In genomic region chr1:59915516-59915915, GRCh38 we compare ENCODE assay signal across 16 cellular contexts. TPM values are rescaled to one million over a fixed set of nuclear protein-coding genes. Genes with fewer than 3 reads are reported as not detected.
DNase-seq lines count a peak whose midpoint lies in the region; ATAC-seq and TF ChIP-seq lines count a peak whose summit lies in the region.
"Had no signal": no experiment of that assay in that cellular context is flagged by ENCODE, and none has a peak within 500 bp of the region (broad histone marks: within the 10 kb centered on the region; RNA-seq: fewer than 3 reads in every experiment).

No MANE protein-coding gene starts in this region.

- BruUV-seq in mammary epithelial cell (replicated peaks; lab: Mats Ljungman, UMichigan), result no TSS peak
- no TSS peak for BruUV-seq in MCF 10A (replicated peaks; lab: Mats Ljungman, UMichigan)

- H3K36me3 Mint-ChIP-seq in MCF 10A (ENCODE audit: insufficient read depth, unreplicated experiment), result no peaks in the 10 kb centered on the region

- no peaks in the 10 kb centered on the region for H3K27me3 ChIP-seq in mammary epithelial cell (ENCODE audit: insufficient read depth, low read length)
- H3K27me3 ChIP-seq: Peyer's patch had no signal

- in situ Hi-C loops in mammary epithelial cell (cut with MboI; ENCODE audit: low sequenced_read_pairs in 2 of 2), result no loop called here

- POLR2A ChIA-PET in MCF 10A (lab: Yijun Ruan, JAX), result no interaction called here

- dilution Hi-C loops in mammary epithelial cell (cut with HindIII; ENCODE audit: low sequenced_read_pairs), result no loop called here

- no peak overlapping the region for H3K27ac Mint-ChIP-seq in MCF 10A (ENCODE audit: low read depth, unreplicated experiment)
- H3K27ac Mint-ChIP-seq: CD8-positive, alpha-beta T cell had no signal

- H3K27ac ChIP-seq in mammary epithelial cell (ENCODE audit: insufficient read depth, low read depth, low read length) (no peak overlapping the region), angular gyrus (ENCODE audit: low read depth, low read length) (peak overlapping the region; percentile 99), temporal lobe (ENCODE audit: low read depth, low read length) (peak overlapping the region; percentile 100)
- H3K27ac ChIP-seq: 22Rv1, Peyer's patch had no signal

- intact Hi-C loops in mammary epithelial cell (cut with micrococcal nuclease) (no loop called here), MCF 10A (cut with micrococcal nuclease) (no loop called here)

- peaks cover 3% of the 10 kb centered on the region for H3K4me1 ChIP-seq in mammary epithelial cell (ENCODE audit: insufficient read depth, low read length)
- H3K4me1 ChIP-seq: Peyer's patch had no signal

- TF ChIP-seq CTCF in mammary epithelial cell (conservative IDR thresholded peaks at IDR 0.05 in 1 of 2, IDR thresholded peaks at IDR 0.05 in 1 of 2; ENCODE audit: extremely low read depth in 1 of 2, insufficient read depth in 1 of 2, low read depth in 1 of 2, low read length in 2 of 2) (no peak), MCF 10A (IDR thresholded peaks at IDR 0.05; ENCODE audit: unreplicated experiment) (no peak)

- no peak overlapping the region for H3K9ac ChIP-seq in mammary epithelial cell (ENCODE audit: insufficient read depth, low read length)

- H3K4me2 ChIP-seq in mammary epithelial cell (ENCODE audit: insufficient read depth, low read depth, low read length), result no peak overlapping the region

- peaks cover 37% of the 10 kb centered on the region for H3K27me3 Mint-ChIP-seq in MCF 10A (ENCODE audit: insufficient read depth, unreplicated experiment)

- no peaks in the 10 kb centered on the region for H3K9me3 ChIP-seq in mammary epithelial cell (replicated peaks; ENCODE audit: insufficient read depth, low read length)
- H3K9me3 ChIP-seq: Peyer's patch had no signal

- CTCF ChIA-PET in mammary epithelial cell (lab: Charles Lee; ENCODE audit: low non-redundant PET), result no interaction called here
- CTCF ChIA-PET in MCF 10A (lab: Yijun Ruan, JAX), result no interaction called here

- WGBS in mammary epithelial cell (ENCODE audit: low coverage, missing lambda C conversion rate), result 0% methylated on average over 1 of the region's 1 CpG

- no peak overlapping the region for H3K4me3 Mint-ChIP-seq in MCF 10A (ENCODE audit: unreplicated experiment)
- H3K4me3 Mint-ChIP-seq: CD8-positive, alpha-beta T cell had no signal

- H3K4me1 Mint-ChIP-seq in MCF 10A (ENCODE audit: insufficient read depth, unreplicated experiment), result peaks cover 6% of the 10 kb centered on the region

- H2AFZ ChIP-seq in mammary epithelial cell (ENCODE audit: low read depth, low read length), result peak overlapping the region; percentile 70

- no peaks in the 10 kb centered on the region for H3K79me2 ChIP-seq in mammary epithelial cell (ENCODE audit: insufficient read depth, low read length)

- DNase-seq in mammary epithelial cell (peak; percentile 4), MCF 10A (ENCODE audit: unreplicated experiment) (no peak), kidney tubule cell (ENCODE audit: low spot score) (peak; percentile 37), GM19240 (ENCODE audit: insufficient read length, low spot score) (no peak)
- DNase-seq: CD8-positive, alpha-beta T cell; NCI-H1417 treated with DMSO at 0.1 percent for 48 hours; NCI-H2029 treated with DMSO at 0.1 percent for 48 hours; NCI-H510A treated with DMSO at 0.1 percent for 48 hours; Peyer's patch; SHP77 treated with DMSO at 0.1 percent for 48 hours had no signal

- no peak overlapping the region for H3K4me3 ChIP-seq in mammary epithelial cell (replicated peaks in 1 of 3; ENCODE audit: insufficient read depth in 1 of 3, low read depth in 2 of 3, low read length in 3 of 3)
- H3K4me3 ChIP-seq: Peyer's patch had no signal

- ATAC-seq in GM19351 (IDR thresholded peaks at IDR 0.05; ENCODE audit: unreplicated experiment) (no peak), HG03139 (IDR thresholded peaks at IDR 0.05; ENCODE audit: unreplicated experiment) (no peak)
- ATAC-seq: CD8-positive, alpha-beta T cell; HepG2 had no signal

- H3K36me3 ChIP-seq in mammary epithelial cell (ENCODE audit: insufficient read depth, low read length), result no peaks in the 10 kb centered on the region

- H3K9me3 Mint-ChIP-seq in MCF 10A (ENCODE audit: unreplicated experiment), result no peaks in the 10 kb centered on the region
- H3K9me3 Mint-ChIP-seq: CD8-positive, alpha-beta T cell had no signal

- H4K20me1 ChIP-seq in mammary epithelial cell (ENCODE audit: insufficient read depth, low read length), result no peaks in the 10 kb centered on the region

RNA-seq across cellular contexts. Expression of gene CYP2J2, which starts 11.1 kb away (rescaled TPM):
- 1 to 10 TPM; 1.1 to 3.2 TPM for total RNA-seq in mammary epithelial cell
- 0.92 TPM for polyA plus RNA-seq in mammary epithelial cell
- not detected for polyA minus RNA-seq in mammary epithelial cell
- 0.25 and 0.42 TPM in 2 replicates for total RNA-seq in MCF 10A (2022)
- 0.49 TPM for total RNA-seq in temporal lobe

Comparison
In these comparisons a context has a peak if more than half of its experiments do, and no peak if none do; other contexts are left out.
1. DNase-seq: peak in mammary epithelial cell (single experiment) and kidney tubule cell (single experiment); none in MCF 10A (single experiment) and GM19240 (single experiment).